8 cellular contexts compared by ENCODE assay signal in genomic region chr1:26471498-26472329, GRCh38. TPM values are rescaled to one million over a fixed set of nuclear protein-coding genes. Genes with fewer than 3 reads are reported as not detected.
DNase-seq lines count a peak whose midpoint lies in the region; ATAC-seq and TF ChIP-seq lines count a peak whose summit lies in the region.

No MANE protein-coding gene starts in this region.

- H3K9me3 Mint-ChIP-seq in activated CD4-positive, alpha-beta T cell treated with anti-CD3 and anti-CD28 coated beads, Interleukin-2, amount 10 ng/mL, durations not matched to agents 7 days and 5 days, result no peaks in the 10 kb centered on the region
- H3K9me3 Mint-ChIP-seq in stimulated activated naive CD8-positive, alpha-beta T cell treated with anti-CD3 and anti-CD28 coated beads, Interleukin-15, Interleukin-2, amounts not matched to agents 100 ng/mL and 50 ng/mL, for 24 hours, result no peaks in the 10 kb centered on the region

- DNase-seq in 8988T (peak; percentile 14), GM12864 (ENCODE audit: low read depth) (no peak), NCI-H345 treated with DMSO at 0.1 percent for 48 hours (lab: John Stamatoyannopoulos, UW; ENCODE audit: unreplicated experiment) (peak; percentile 59), erythroblast (lab: John Stamatoyannopoulos, UW) (peak; percentile 65 to 73), mucosa of descending colon (peak; percentile 64 to 87 (median 78))
- DNase-seq in activated CD4-positive, alpha-beta T cell treated with anti-CD3 and anti-CD28 coated beads, Interleukin-2, amount 10 ng/mL, durations not matched to agents 7 days and 5 days, result peak; percentile 58

- no peaks in the 10 kb centered on the region for H3K9me3 ChIP-seq in mucosa of descending colon

- ATAC-seq in HG03103 (IDR thresholded peaks at IDR 0.05; ENCODE audit: low read depth, unreplicated experiment) (peak; percentile 2), mucosa of descending colon (peak; percentile 31)

- H3K36me3 ChIP-seq in mucosa of descending colon (ENCODE audit: low read depth), result no peaks in the 10 kb centered on the region

- intact Hi-C loops in mucosa of descending colon (cut with DNase I, micrococcal nuclease), result no loop called here

- H3K4me3 Mint-ChIP-seq in activated CD4-positive, alpha-beta T cell treated with anti-CD3 and anti-CD28 coated beads, Interleukin-2, amount 10 ng/mL, durations not matched to agents 7 days and 5 days, result peak overlapping the region; percentile 96
- H3K4me3 Mint-ChIP-seq in stimulated activated naive CD8-positive, alpha-beta T cell treated with anti-CD3 and anti-CD28 coated beads, Interleukin-15, Interleukin-2, amounts not matched to agents 100 ng/mL and 50 ng/mL, for 24 hours, result peak overlapping the region; percentile 88

- H3K4me1 ChIP-seq in mucosa of descending colon (ENCODE audit: low read depth), result peaks cover 28% of the 10 kb centered on the region

- H3K4me3 ChIP-seq in GM12864 (ENCODE audit: low read depth, low read length) (peak overlapping the region; percentile 87), mucosa of descending colon (no peak overlapping the region)

- POLR2A ChIA-PET in activated CD4-positive, alpha-beta T cell treated with anti-CD3 and anti-CD28 coated beads, Interleukin-2, amount 10 ng/mL, durations not matched to agents 7 days and 5 days (lab: Charles Lee), result interaction anchor here (0.6 to 1.1 kb wide), 2 partner anchors 40 to 315 kb away, joined by 3 to 5 read pairs; partner anchors contain the start of gene DHDDS

- no peak for TF ChIP-seq CTCF in GM12864 (IDR thresholded peaks at IDR 0.05; ENCODE audit: low read depth, low read length, missing control alignments)
- no peak for TF ChIP-seq CTCF in mucosa of descending colon (IDR thresholded peaks at IDR 0.05)

- no peaks in the 10 kb centered on the region for H3K27me3 Mint-ChIP-seq in activated CD4-positive, alpha-beta T cell treated with anti-CD3 and anti-CD28 coated beads, Interleukin-2, amount 10 ng/mL, durations not matched to agents 7 days and 5 days
- H3K27me3 Mint-ChIP-seq in stimulated activated naive CD8-positive, alpha-beta T cell treated with anti-CD3 and anti-CD28 coated beads, Interleukin-15, Interleukin-2, amounts not matched to agents 100 ng/mL and 50 ng/mL, for 24 hours, result no peaks in the 10 kb centered on the region

- H3K27ac Mint-ChIP-seq in activated CD4-positive, alpha-beta T cell treated with anti-CD3 and anti-CD28 coated beads, Interleukin-2, amount 10 ng/mL, durations not matched to agents 7 days and 5 days, result peak overlapping the region; percentile 99
- peak overlapping the region; percentile 95 for H3K27ac Mint-ChIP-seq in stimulated activated naive CD8-positive, alpha-beta T cell treated with anti-CD3 and anti-CD28 coated beads, Interleukin-15, Interleukin-2, amounts not matched to agents 100 ng/mL and 50 ng/mL, for 24 hours

- peak; percentile 37 for TF ChIP-seq POLR2A in erythroblast (IDR thresholded peaks at IDR 0.05; ENCODE audit: low read length)

- H3K36me3 Mint-ChIP-seq in activated CD4-positive, alpha-beta T cell treated with anti-CD3 and anti-CD28 coated beads, Interleukin-2, amount 10 ng/mL, durations not matched to agents 7 days and 5 days (ENCODE audit: low read depth), result peaks cover 57% of the 10 kb centered on the region
- peaks cover 52% of the 10 kb centered on the region for H3K36me3 Mint-ChIP-seq in stimulated activated naive CD8-positive, alpha-beta T cell treated with anti-CD3 and anti-CD28 coated beads, Interleukin-15, Interleukin-2, amounts not matched to agents 100 ng/mL and 50 ng/mL, for 24 hours (ENCODE audit: low read depth)

- CTCF ChIA-PET in activated CD4-positive, alpha-beta T cell treated with anti-CD3 and anti-CD28 coated beads, Interleukin-2, amount 10 ng/mL, durations not matched to agents 7 days and 5 days (lab: Charles Lee), result interaction anchor here (0.9 to 1.7 kb wide), 5 partner anchors 11 to 54 kb away, joined by 3 to 9 read pairs (median 4); partner anchors contain the start of gene DHDDS

- H3K4me1 Mint-ChIP-seq in activated CD4-positive, alpha-beta T cell treated with anti-CD3 and anti-CD28 coated beads, Interleukin-2, amount 10 ng/mL, durations not matched to agents 7 days and 5 days, result peaks cover 49% of the 10 kb centered on the region
- H3K4me1 Mint-ChIP-seq in stimulated activated naive CD8-positive, alpha-beta T cell treated with anti-CD3 and anti-CD28 coated beads, Interleukin-15, Interleukin-2, amounts not matched to agents 100 ng/mL and 50 ng/mL, for 24 hours (ENCODE audit: low read depth), result peaks cover 48% of the 10 kb centered on the region

RNA-seq across cellular contexts. Expression of gene HMGN2, which starts 0.5 kb away (rescaled TPM):
- total RNA-seq in activated CD4-positive, alpha-beta T cell treated with anti-CD3 and anti-CD28 coated beads, Interleukin-2, amount 10 ng/mL, durations not matched to agents 7 days and 5 days, result 1,000 to 10,000 TPM; 1,241 to 1,307 TPM
- total RNA-seq in mucosa of descending colon, result 100 to 1,000 TPM; 186 to 463 (median 271) TPM

RNA-seq across cellular contexts. Expression of gene DHDDS, which starts 39.6 kb away (rescaled TPM):
- 10 to 100 TPM; 49.1 to 55.3 TPM for total RNA-seq in activated CD4-positive, alpha-beta T cell treated with anti-CD3 and anti-CD28 coated beads, Interleukin-2, amount 10 ng/mL, durations not matched to agents 7 days and 5 days
- 100 to 1,000 TPM in 2 of 3 donors, 10 to 100 TPM in 1; 72.9 to 137 (median 118) TPM for total RNA-seq in mucosa of descending colon

RNA-seq across cellular contexts. Expression of gene RPS6KA1, which starts 57.8 kb away (rescaled TPM):
- total RNA-seq in activated CD4-positive, alpha-beta T cell treated with anti-CD3 and anti-CD28 coated beads, Interleukin-2, amount 10 ng/mL, durations not matched to agents 7 days and 5 days, result 100 to 1,000 TPM; 192 to 199 TPM
- 100 to 1,000 TPM in 2 of 3 donors, 10 to 100 TPM in 1; 81.4 to 183 (median 146) TPM for total RNA-seq in mucosa of descending colon
